28 cellular contexts compared by ENCODE assay signal in genomic region chr5:138615461-138615860, GRCh38.
"Had no signal": no experiment of that assay in that cellular context is flagged by ENCODE, and none has a peak within 500 bp of the region (broad histone marks: within the 10 kb centered on the region; RNA-seq: fewer than 3 reads in every experiment).

No MANE protein-coding gene starts in this region.

- H3K36me3 Mint-ChIP-seq: activated CD4-positive, alpha-beta memory T cell treated with anti-CD3 and anti-CD28 coated beads for 36 hours; activated CD8-positive, alpha-beta memory T cell treated with anti-CD3 and anti-CD28 coated beads, Interleukin-2, amount 10 ng/mL, durations not matched to agents 7 days and 5 days; activated naive CD4-positive, alpha-beta T cell treated with anti-CD3 and anti-CD28 coated beads, Interleukin-2, amount 10 ng/mL, durations not matched to agents 7 days and 5 days; activated naive CD4-positive, alpha-beta T cell treated with anti-CD3 and anti-CD28 coated beads, Interleukin-2, amount 50 U/mL, for 72 hours; activated naive CD8-positive, alpha-beta T cell treated with anti-CD3 and anti-CD28 coated beads, Interleukin-2, amount 10 ng/mL, durations not matched to agents 7 days and 5 days; brain had no signal

- H3K4me3 ChIP-seq: ascending aorta, breast epithelium, cardiac muscle cell, coronary artery, dorsolateral prefrontal cortex had no signal

- ATAC-seq: activated CD4-positive, alpha-beta T cell treated with anti-CD3 and anti-CD28 coated beads for 36 hours; activated CD8-positive, alpha-beta memory T cell treated with anti-CD3 and anti-CD28 coated beads, Interleukin-2, amount 10 ng/mL, durations not matched to agents 7 days and 5 days; activated CD8-positive, alpha-beta T cell treated with anti-CD3 and anti-CD28 coated beads, Interleukin-2, amount 10 ng/mL, durations not matched to agents 7 days and 5 days; activated naive CD4-positive, alpha-beta T cell treated with anti-CD3 and anti-CD28 coated beads, Interleukin-2, amount 50 U/mL, for 72 hours; activated T-cell treated with anti-CD3 and anti-CD28 coated beads, Interleukin-2, amount 50 U/mL, for 72 hours; esophagus mucosa had no signal

- H3K27ac ChIP-seq: ascending aorta, cardiac muscle cell, coronary artery had no signal

- H3K9me3 ChIP-seq: ascending aorta, breast epithelium had no signal

- H3K36me3 ChIP-seq: ascending aorta, breast epithelium, cardiac muscle cell had no signal

- H3K27ac Mint-ChIP-seq: activated CD4-positive, alpha-beta memory T cell treated with anti-CD3 and anti-CD28 coated beads for 36 hours; activated CD4-positive, alpha-beta T cell treated with anti-CD3 and anti-CD28 coated beads for 36 hours; activated CD4-positive, alpha-beta T cell treated with anti-CD3 and anti-CD28 coated beads, Interleukin-2, amount 10 ng/mL, durations not matched to agents 24 days and 14 days; activated CD8-positive, alpha-beta memory T cell treated with anti-CD3 and anti-CD28 coated beads, Interleukin-2, amount 10 ng/mL, durations not matched to agents 7 days and 5 days; activated CD8-positive, alpha-beta T cell treated with anti-CD3 and anti-CD28 coated beads, Interleukin-2, amount 10 ng/mL, durations not matched to agents 7 days and 5 days; activated naive CD4-positive, alpha-beta T cell treated with anti-CD3 and anti-CD28 coated beads, Interleukin-2, amount 10 ng/mL, durations not matched to agents 7 days and 5 days; activated naive CD4-positive, alpha-beta T cell treated with anti-CD3 and anti-CD28 coated beads, Interleukin-2, amount 50 U/mL, for 72 hours; activated naive CD8-positive, alpha-beta T cell treated with anti-CD3 and anti-CD28 coated beads, Interleukin-2, amount 10 ng/mL, durations not matched to agents 7 days and 5 days; activated T-cell treated with anti-CD3 and anti-CD28 coated beads, Interleukin-2, amount 50 U/mL, for 24 hours; activated T-cell treated with anti-CD3 and anti-CD28 coated beads, Interleukin-2, amount 50 U/mL, for 72 hours; dendritic cell treated with granulocyte-macrophage colony-stimulating factor and Interleukin-4, amounts not matched to agents 40 ng/mL and 50 ng/mL, for 4 days; endodermal cell had no signal

- H3K27me3 Mint-ChIP-seq: brain had no signal

- H3K4me3 Mint-ChIP-seq: activated CD4-positive, alpha-beta memory T cell treated with anti-CD3 and anti-CD28 coated beads for 36 hours; activated CD4-positive, alpha-beta T cell treated with anti-CD3 and anti-CD28 coated beads for 36 hours; activated CD4-positive, alpha-beta T cell treated with anti-CD3 and anti-CD28 coated beads, Interleukin-2, amount 10 ng/mL, durations not matched to agents 24 days and 14 days; activated CD8-positive, alpha-beta memory T cell treated with anti-CD3 and anti-CD28 coated beads, Interleukin-2, amount 10 ng/mL, durations not matched to agents 7 days and 5 days; activated CD8-positive, alpha-beta T cell treated with anti-CD3 and anti-CD28 coated beads, Interleukin-2, amount 10 ng/mL, durations not matched to agents 7 days and 5 days; activated naive CD4-positive, alpha-beta T cell treated with anti-CD3 and anti-CD28 coated beads, Interleukin-2, amount 10 ng/mL, durations not matched to agents 7 days and 5 days; activated naive CD8-positive, alpha-beta T cell treated with anti-CD3 and anti-CD28 coated beads, Interleukin-2, amount 10 ng/mL, durations not matched to agents 7 days and 5 days; activated T-cell treated with anti-CD3 and anti-CD28 coated beads, Interleukin-2, amount 50 U/mL, for 24 hours; activated T-cell treated with anti-CD3 and anti-CD28 coated beads, Interleukin-2, amount 50 U/mL, for 72 hours; brain; central memory CD8-positive, alpha-beta T cell; dendritic cell treated with granulocyte-macrophage colony-stimulating factor and Interleukin-4, amounts not matched to agents 40 ng/mL and 50 ng/mL, for 4 days; endodermal cell had no signal

- DNase-seq: activated CD4-positive, alpha-beta memory T cell treated with anti-CD3 and anti-CD28 coated beads for 36 hours; activated CD4-positive, alpha-beta T cell treated with anti-CD3 and anti-CD28 coated beads for 36 hours; activated CD4-positive, alpha-beta T cell treated with anti-CD3 and anti-CD28 coated beads, Interleukin-2, amount 10 ng/mL, durations not matched to agents 24 days and 14 days; activated CD4-positive, CD25-positive, alpha-beta regulatory T cell; activated CD4-positive, CD25-positive, alpha-beta regulatory T cell treated with anti-CD3 and anti-CD28 coated beads, Interleukin-2, amount 50 U/mL, for 72 hours; activated CD8-positive, alpha-beta memory T cell treated with anti-CD3 and anti-CD28 coated beads, Interleukin-2, amount 10 ng/mL, durations not matched to agents 7 days and 5 days; activated CD8-positive, alpha-beta memory T cell treated with anti-CD3 and anti-CD28 coated beads, Interleukin-2, amount 50 U/mL, for 4 hours; activated CD8-positive, alpha-beta T cell treated with anti-CD3 and anti-CD28 coated beads, Interleukin-2, amount 10 ng/mL, durations not matched to agents 7 days and 5 days; activated gamma-delta T cell; activated naive CD4-positive, alpha-beta T cell; activated naive CD4-positive, alpha-beta T cell treated with anti-CD3 and anti-CD28 coated beads, Interleukin-2, amount 10 ng/mL, durations not matched to agents 7 days and 5 days; activated naive CD8-positive, alpha-beta T cell treated with anti-CD3 and anti-CD28 coated beads, Interleukin-2, amount 10 ng/mL, durations not matched to agents 7 days and 5 days; activated T-cell treated with anti-CD3 and anti-CD28 coated beads, Interleukin-2, amount 50 U/mL, for 24 hours; activated T-cell treated with anti-CD3 and anti-CD28 coated beads, Interleukin-2, amount 50 U/mL, for 72 hours; dorsolateral prefrontal cortex; effector memory CD4-positive, alpha-beta T cell; endodermal cell; foreskin fibroblast; T-helper 2 cell had no signal

- H3K27me3 ChIP-seq: ascending aorta, breast epithelium, cardiac muscle cell, dorsolateral prefrontal cortex had no signal

- H3K9me3 Mint-ChIP-seq: activated CD4-positive, alpha-beta memory T cell treated with anti-CD3 and anti-CD28 coated beads for 36 hours; activated CD4-positive, alpha-beta T cell treated with anti-CD3 and anti-CD28 coated beads, Interleukin-2, amount 10 ng/mL, durations not matched to agents 24 days and 14 days; activated naive CD4-positive, alpha-beta T cell treated with anti-CD3 and anti-CD28 coated beads, Interleukin-2, amount 10 ng/mL, durations not matched to agents 7 days and 5 days; activated naive CD4-positive, alpha-beta T cell treated with anti-CD3 and anti-CD28 coated beads, Interleukin-2, amount 50 U/mL, for 72 hours; activated naive CD8-positive, alpha-beta T cell treated with anti-CD3 and anti-CD28 coated beads, Interleukin-2, amount 10 ng/mL, durations not matched to agents 7 days and 5 days; activated T-cell treated with anti-CD3 and anti-CD28 coated beads, Interleukin-2, amount 50 U/mL, for 24 hours; activated T-cell treated with anti-CD3 and anti-CD28 coated beads, Interleukin-2, amount 50 U/mL, for 72 hours; brain; central memory CD8-positive, alpha-beta T cell; dendritic cell treated with granulocyte-macrophage colony-stimulating factor and Interleukin-4, amounts not matched to agents 40 ng/mL and 50 ng/mL, for 4 days; endodermal cell had no signal
